2 cellular contexts compared by ENCODE assay signal in the genomic region with DNA sequence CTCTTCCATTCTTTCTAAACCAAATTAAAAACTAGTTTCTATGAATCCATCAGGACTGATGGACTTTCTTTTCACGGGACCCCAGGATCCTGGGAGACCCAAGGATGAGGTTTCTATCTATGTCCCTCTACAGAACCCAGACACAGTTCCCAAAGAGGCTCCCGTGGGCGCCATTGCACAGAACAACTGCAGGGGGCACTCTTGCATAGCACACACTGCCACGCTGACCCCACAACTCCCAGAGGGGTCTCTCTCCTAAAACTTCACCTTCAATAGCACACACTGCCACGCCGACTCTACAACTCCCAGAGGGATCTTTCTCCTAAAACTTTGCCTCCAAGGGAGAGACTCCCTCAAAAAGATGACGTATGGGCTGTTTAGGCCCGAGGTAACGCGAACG.
TF ChIP-seq lines count a peak whose summit lies in the region.

No MANE protein-coding gene starts in this region.

TF ChIP-seq in HEK293, 187 proteins besides CTCF, POLR2A, EP300 and RAD21:
- TF ChIP-seq, protein P1, sequence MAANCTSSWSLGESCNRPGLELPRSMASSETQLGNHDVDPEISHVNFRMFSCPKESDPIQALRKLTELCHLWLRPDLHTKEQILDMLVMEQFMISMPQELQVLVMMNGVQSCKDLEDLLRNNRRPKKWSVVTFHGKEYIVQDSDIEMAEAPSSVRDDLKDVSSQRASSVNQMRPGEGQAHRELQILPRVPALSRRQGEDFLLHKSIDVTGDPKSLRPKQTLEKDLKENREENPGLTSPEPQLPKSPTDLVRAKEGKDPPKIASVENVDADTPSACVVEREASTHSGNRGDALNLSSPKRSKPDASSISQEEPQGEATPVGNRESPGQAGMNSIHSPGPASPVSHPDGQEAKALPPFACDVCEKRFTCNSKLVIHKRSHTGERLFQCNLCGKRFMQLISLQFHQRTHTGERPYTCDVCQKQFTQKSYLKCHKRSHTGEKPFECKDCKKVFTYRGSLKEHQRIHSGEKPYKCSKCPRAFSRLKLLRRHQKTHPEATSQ (tag by site-specific recombination; IDR thresholded peaks at IDR 0.05), result no peak
- TF ChIP-seq ZNF777 (tag by site-specific recombination; IDR thresholded peaks at IDR 0.05; ENCODE audit: borderline replicate concordance) (no peak), ZNF529 (tag by site-specific recombination; IDR thresholded peaks at IDR 0.05; ENCODE audit: insufficient replicate concordance) (no peak), ZNF76 (tag by site-specific recombination; IDR thresholded peaks at IDR 0.05; ENCODE audit: borderline replicate concordance, low read depth) (no peak), ZNF670 (tag by site-specific recombination; IDR thresholded peaks at IDR 0.05; ENCODE audit: low read depth) (no peak), ZBTB1 (tag by site-specific recombination; IDR thresholded peaks at IDR 0.05) (no peak), ZBTB17 (tag by site-specific recombination; IDR thresholded peaks at IDR 0.05) (no peak), ZNF544 (tag by site-specific recombination; IDR thresholded peaks at IDR 0.05) (no peak), ZFP37 (tag by site-specific recombination; IDR thresholded peaks at IDR 0.05) (no peak), ZNF121 (tag by site-specific recombination; IDR thresholded peaks at IDR 0.05) (no peak)

TF ChIP-seq in GM12878, 131 proteins besides CTCF, POLR2A, EP300 and RAD21 (continued from another document):
- TF ChIP-seq ETV6 (conservative IDR thresholded peaks at IDR 0.05 in 1 of 2, IDR thresholded peaks at IDR 0.05 in 1 of 2; ENCODE audit: borderline replicate concordance in 1 of 2, low read depth in 1 of 2) (no peak), STAT3 (IDR thresholded peaks at IDR 0.05; ENCODE audit: low read depth, low read length) (no peak), SIX5 (IDR thresholded peaks at IDR 0.05; ENCODE audit: low read depth, low read length, severe bottlenecking) (no peak), MTA3 (IDR thresholded peaks at IDR 0.05; ENCODE audit: borderline replicate concordance, low read length) (no peak), JUND (IDR thresholded peaks at IDR 0.05; ENCODE audit: low read depth, low read length) (no peak), BCL11A (IDR thresholded peaks at IDR 0.05; ENCODE audit: low read depth, low read length) (no peak), PAX5 (IDR thresholded peaks at IDR 0.05; ENCODE audit: borderline replicate concordance, low read depth, low read length) (no peak), SIN3A (IDR thresholded peaks at IDR 0.05; ENCODE audit: low read depth, low read length) (no peak), IRF4 (IDR thresholded peaks at IDR 0.05; ENCODE audit: low read depth, low read length) (no peak), JUNB (IDR thresholded peaks at IDR 0.05) (no peak), TCF12 (IDR thresholded peaks at IDR 0.05; ENCODE audit: low read depth, low read length) (no peak)
- TF ChIP-seq, protein P2, sequence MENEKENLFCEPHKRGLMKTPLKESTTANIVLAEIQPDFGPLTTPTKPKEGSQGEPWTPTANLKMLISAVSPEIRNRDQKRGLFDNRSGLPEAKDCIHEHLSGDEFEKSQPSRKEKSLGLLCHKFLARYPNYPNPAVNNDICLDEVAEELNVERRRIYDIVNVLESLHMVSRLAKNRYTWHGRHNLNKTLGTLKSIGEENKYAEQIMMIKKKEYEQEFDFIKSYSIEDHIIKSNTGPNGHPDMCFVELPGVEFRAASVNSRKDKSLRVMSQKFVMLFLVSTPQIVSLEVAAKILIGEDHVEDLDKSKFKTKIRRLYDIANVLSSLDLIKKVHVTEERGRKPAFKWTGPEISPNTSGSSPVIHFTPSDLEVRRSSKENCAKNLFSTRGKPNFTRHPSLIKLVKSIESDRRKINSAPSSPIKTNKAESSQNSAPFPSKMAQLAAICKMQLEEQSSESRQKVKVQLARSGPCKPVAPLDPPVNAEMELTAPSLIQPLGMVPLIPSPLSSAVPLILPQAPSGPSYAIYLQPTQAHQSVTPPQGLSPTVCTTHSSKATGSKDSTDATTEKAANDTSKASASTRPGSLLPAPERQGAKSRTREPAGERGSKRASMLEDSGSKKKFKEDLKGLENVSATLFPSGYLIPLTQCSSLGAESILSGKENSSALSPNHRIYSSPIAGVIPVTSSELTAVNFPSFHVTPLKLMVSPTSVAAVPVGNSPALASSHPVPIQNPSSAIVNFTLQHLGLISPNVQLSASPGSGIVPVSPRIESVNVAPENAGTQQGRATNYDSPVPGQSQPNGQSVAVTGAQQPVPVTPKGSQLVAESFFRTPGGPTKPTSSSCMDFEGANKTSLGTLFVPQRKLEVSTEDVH (IDR thresholded peaks at IDR 0.05; ENCODE audit: low read depth, partially characterized antibody), result no peak
- TF ChIP-seq, protein P3, sequence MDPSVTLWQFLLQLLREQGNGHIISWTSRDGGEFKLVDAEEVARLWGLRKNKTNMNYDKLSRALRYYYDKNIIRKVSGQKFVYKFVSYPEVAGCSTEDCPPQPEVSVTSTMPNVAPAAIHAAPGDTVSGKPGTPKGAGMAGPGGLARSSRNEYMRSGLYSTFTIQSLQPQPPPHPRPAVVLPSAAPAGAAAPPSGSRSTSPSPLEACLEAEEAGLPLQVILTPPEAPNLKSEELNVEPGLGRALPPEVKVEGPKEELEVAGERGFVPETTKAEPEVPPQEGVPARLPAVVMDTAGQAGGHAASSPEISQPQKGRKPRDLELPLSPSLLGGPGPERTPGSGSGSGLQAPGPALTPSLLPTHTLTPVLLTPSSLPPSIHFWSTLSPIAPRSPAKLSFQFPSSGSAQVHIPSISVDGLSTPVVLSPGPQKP (IDR thresholded peaks at IDR 0.05; ENCODE audit: low read depth, low read length), result no peak
- TF ChIP-seq, protein P4, sequence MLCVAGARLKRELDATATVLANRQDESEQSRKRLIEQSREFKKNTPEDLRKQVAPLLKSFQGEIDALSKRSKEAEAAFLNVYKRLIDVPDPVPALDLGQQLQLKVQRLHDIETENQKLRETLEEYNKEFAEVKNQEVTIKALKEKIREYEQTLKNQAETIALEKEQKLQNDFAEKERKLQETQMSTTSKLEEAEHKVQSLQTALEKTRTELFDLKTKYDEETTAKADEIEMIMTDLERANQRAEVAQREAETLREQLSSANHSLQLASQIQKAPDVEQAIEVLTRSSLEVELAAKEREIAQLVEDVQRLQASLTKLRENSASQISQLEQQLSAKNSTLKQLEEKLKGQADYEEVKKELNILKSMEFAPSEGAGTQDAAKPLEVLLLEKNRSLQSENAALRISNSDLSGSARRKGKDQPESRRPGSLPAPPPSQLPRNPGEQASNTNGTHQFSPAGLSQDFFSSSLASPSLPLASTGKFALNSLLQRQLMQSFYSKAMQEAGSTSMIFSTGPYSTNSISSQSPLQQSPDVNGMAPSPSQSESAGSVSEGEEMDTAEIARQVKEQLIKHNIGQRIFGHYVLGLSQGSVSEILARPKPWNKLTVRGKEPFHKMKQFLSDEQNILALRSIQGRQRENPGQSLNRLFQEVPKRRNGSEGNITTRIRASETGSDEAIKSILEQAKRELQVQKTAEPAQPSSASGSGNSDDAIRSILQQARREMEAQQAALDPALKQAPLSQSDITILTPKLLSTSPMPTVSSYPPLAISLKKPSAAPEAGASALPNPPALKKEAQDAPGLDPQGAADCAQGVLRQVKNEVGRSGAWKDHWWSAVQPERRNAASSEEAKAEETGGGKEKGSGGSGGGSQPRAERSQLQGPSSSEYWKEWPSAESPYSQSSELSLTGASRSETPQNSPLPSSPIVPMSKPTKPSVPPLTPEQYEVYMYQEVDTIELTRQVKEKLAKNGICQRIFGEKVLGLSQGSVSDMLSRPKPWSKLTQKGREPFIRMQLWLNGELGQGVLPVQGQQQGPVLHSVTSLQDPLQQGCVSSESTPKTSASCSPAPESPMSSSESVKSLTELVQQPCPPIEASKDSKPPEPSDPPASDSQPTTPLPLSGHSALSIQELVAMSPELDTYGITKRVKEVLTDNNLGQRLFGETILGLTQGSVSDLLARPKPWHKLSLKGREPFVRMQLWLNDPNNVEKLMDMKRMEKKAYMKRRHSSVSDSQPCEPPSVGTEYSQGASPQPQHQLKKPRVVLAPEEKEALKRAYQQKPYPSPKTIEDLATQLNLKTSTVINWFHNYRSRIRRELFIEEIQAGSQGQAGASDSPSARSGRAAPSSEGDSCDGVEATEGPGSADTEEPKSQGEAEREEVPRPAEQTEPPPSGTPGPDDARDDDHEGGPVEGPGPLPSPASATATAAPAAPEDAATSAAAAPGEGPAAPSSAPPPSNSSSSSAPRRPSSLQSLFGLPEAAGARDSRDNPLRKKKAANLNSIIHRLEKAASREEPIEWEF (IDR thresholded peaks at IDR 0.05; ENCODE audit: insufficient replicate concordance, low read depth, low read length), result no peak
- TF ChIP-seq, protein P5, sequence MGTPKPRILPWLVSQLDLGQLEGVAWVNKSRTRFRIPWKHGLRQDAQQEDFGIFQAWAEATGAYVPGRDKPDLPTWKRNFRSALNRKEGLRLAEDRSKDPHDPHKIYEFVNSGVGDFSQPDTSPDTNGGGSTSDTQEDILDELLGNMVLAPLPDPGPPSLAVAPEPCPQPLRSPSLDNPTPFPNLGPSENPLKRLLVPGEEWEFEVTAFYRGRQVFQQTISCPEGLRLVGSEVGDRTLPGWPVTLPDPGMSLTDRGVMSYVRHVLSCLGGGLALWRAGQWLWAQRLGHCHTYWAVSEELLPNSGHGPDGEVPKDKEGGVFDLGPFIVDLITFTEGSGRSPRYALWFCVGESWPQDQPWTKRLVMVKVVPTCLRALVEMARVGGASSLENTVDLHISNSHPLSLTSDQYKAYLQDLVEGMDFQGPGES (IDR thresholded peaks at IDR 0.05), result no peak
TF ChIP-seq in GM12878: peak in this region for 0.
